Comparison of ENCODE assay signal across 8 cellular contexts in the genomic region with DNA sequence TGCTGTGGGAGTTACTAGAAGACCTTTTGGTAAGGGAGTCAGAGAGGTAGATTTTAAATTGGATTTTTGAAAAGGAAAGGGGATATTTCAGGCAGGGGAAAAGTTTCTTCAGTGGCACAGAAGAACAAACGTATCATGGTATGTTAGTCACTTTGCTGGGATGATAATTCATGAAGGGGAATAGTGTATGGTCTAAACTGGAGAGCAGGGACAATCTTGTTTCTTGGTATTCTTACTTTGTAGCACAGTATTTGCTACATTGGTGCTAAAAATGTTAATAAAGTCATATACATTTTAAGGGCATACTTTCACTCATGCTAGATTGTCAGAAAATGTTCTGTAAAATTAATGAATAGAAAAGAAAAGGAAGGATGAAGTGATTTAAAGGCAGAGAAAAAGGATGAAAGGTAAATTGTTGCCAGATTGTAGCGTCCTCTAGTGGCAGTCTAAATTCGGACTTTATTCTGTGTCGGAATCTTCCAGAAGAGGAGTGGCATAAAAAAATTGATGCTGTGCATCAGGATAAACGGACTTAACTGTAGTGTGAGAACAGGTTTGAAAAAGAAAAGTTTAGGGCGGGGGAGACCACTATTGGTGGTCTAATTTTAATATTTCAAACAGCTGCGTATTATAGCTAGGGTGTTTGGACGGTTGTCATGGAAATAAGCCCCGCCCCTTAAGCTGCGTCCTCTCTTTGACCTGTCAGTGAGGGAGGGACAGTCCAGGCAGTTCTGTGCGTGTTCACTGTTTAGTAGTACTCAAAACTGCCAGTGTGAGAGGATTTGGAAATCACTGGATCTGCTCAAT. TPM values are rescaled to one million over a fixed set of nuclear protein-coding genes. Genes with fewer than 3 reads are reported as not detected.
A peak's percentile ranks its signal among the peaks of the same experiment; 100 is the strongest.
DNase-seq lines count a peak whose midpoint lies in the region; ATAC-seq and TF ChIP-seq lines count a peak whose summit lies in the region.

TSS of gene BCO2 (plus strand) at position 724 of the 807 bp plus-strand sequence. CDS start 90 bp downstream, outside the sequence.

- H3K27me3 ChIP-seq in ascending aorta (no peaks in the 10 kb centered on the region), left ventricle myocardium inferior (ENCODE audit: low read depth) (no peaks in the 10 kb centered on the region), parathyroid adenoma (ENCODE audit: control insufficient read depth, insufficient read depth, low read length) (no peaks in the 10 kb centered on the region), vagina (no peaks in the 10 kb centered on the region)

- peak within 1 kb of the TSS; percentile 51 for H3K4me2 ChIP-seq in parathyroid adenoma (ENCODE audit: low read length)

- intact Hi-C loops in ascending aorta (cut with DNase I) (loop anchor here (1.0 kb wide), 1 partner anchor 62 kb away; no protein-coding TSS in a partner anchor), left ventricle myocardium inferior (cut with micrococcal nuclease) (loop anchor here (10.0 kb wide), 1 partner anchor 60 kb away; no protein-coding TSS in a partner anchor), vagina (cut with DNase I) (no loop called here)

- ATAC-seq in activated CD4-positive, CD25-positive, alpha-beta regulatory T cell treated with anti-CD3 and anti-CD28 coated beads, Interleukin-2, amount 50 U/mL, for 24 hours = peak; percentile 37 to 38

- peak; percentile 63 to 83 (median 78) for TF ChIP-seq CTCF in ascending aorta (IDR thresholded peaks at IDR 0.05)
- TF ChIP-seq CTCF in left ventricle myocardium inferior (IDR thresholded peaks at IDR 0.05; ENCODE audit: borderline replicate concordance) = peak; percentile 79
- peak; percentile 58 for TF ChIP-seq CTCF in parathyroid adenoma (IDR thresholded peaks at IDR 0.05)
- TF ChIP-seq CTCF in vagina (IDR thresholded peaks at IDR 0.05) = peak; percentile 53 to 80 (median 68)

- no peak for TF ChIP-seq POLR2A in vagina (IDR thresholded peaks at IDR 0.05)

- peaks cover 0 to 3% of the 10 kb centered on the region in 2 donors for H3K4me1 ChIP-seq in ascending aorta
- peaks cover 32% of the 10 kb centered on the region for H3K4me1 ChIP-seq in left ventricle myocardium inferior
- no peaks in the 10 kb centered on the region for H3K4me1 ChIP-seq in parathyroid adenoma
- peaks cover 13% of the 10 kb centered on the region for H3K4me1 ChIP-seq in vagina

- peak within 1 kb of the TSS; percentile 83 for H2AFZ ChIP-seq in parathyroid adenoma

- H3K36me3 ChIP-seq in ascending aorta (no peaks in the 10 kb centered on the region), left ventricle myocardium inferior (peaks cover 6% of the 10 kb centered on the region), parathyroid adenoma (ENCODE audit: control insufficient read depth, insufficient read depth, low read length) (no peaks in the 10 kb centered on the region), vagina (no peaks in the 10 kb centered on the region)

- DNase-seq in activated CD4-positive, CD25-positive, alpha-beta regulatory T cell (lab: John Stamatoyannopoulos, UW) = no peak
- DNase-seq in HT-29 (ENCODE audit: low spot score) (peak; percentile 93), RPMI8226 (peak; percentile 83), ascending aorta (ENCODE audit: low spot score in 2 of 2) (peak; percentile 43 to 88), left ventricle myocardium inferior (peak; percentile 84), vagina (ENCODE audit: extremely low spot score in 2 of 2) (peak in 1 of 2 donors; percentile 90)

- peak within 1 kb of the TSS; percentile 44 to 46 for H3K4me3 ChIP-seq in ascending aorta
- peak within 1 kb of the TSS; percentile 65 for H3K4me3 ChIP-seq in left ventricle myocardium inferior
- H3K4me3 ChIP-seq in parathyroid adenoma (ENCODE audit: low read depth, low read length) = peak within 1 kb of the TSS; percentile 43
- peak within 1 kb of the TSS; percentile 32 to 34 for H3K4me3 ChIP-seq in vagina

- no peaks in the 10 kb centered on the region for H3K79me2 ChIP-seq in parathyroid adenoma

- H3K9me3 ChIP-seq in ascending aorta (no peaks in the 10 kb centered on the region), left ventricle myocardium inferior (replicated peaks) (no peaks in the 10 kb centered on the region), parathyroid adenoma (ENCODE audit: control insufficient read depth, low read length) (no peaks in the 10 kb centered on the region), vagina (no peaks in the 10 kb centered on the region)

- no peak within 1 kb of the TSS for H3K9ac ChIP-seq in parathyroid adenoma

- H3K27ac ChIP-seq in ascending aorta (peak within 1 kb of the TSS in 1 of 2 donors; percentile 31), left ventricle myocardium inferior (replicated peaks) (peak within 1 kb of the TSS; percentile 86), parathyroid adenoma (peak within 1 kb of the TSS; percentile 60), vagina (peak within 1 kb of the TSS; percentile 78)

RNA-seq across cellular contexts. Expression of gene BCO2, which starts in this region (rescaled TPM):
- total RNA-seq in HT-29 (2014; rRNA removed; shearing (Covaris generic)) = 0.84 and 3.8 TPM in 2 replicates
- total RNA-seq in ascending aorta (not detected), left ventricle myocardium inferior (169 TPM), vagina (11.0 TPM)

Comparison
In these comparisons a context has a peak if more than half of its experiments do, and no peak if none do; other contexts are left out.
1. RNA of gene BCO2 (total RNA-seq): 169 TPM in left ventricle myocardium inferior (single experiment); 11.0 TPM in vagina (single experiment), 0.84 to 3.8 TPM in HT-29 and not detected in ascending aorta (single experiment); every median in the first group is over 10 times any median in the second.
2. Peak in DNase-seq and H3K4me3 ChIP-seq in ascending aorta; RNA of the gene not detected or under 1 TPM.
3. DNase-seq: peak in HT-29 (single experiment), RPMI8226 (single experiment) and left ventricle myocardium inferior (single experiment); none in activated CD4-positive, CD25-positive, alpha-beta regulatory T cell (0 of 4).
4. Peak in every context shown above with its lines, with median percentiles within 50 percentile points of each other: H3K4me3 ChIP-seq and CTCF ChIP-seq.